ENCODE assay signal across 1 cellular context in the genomic region with DNA sequence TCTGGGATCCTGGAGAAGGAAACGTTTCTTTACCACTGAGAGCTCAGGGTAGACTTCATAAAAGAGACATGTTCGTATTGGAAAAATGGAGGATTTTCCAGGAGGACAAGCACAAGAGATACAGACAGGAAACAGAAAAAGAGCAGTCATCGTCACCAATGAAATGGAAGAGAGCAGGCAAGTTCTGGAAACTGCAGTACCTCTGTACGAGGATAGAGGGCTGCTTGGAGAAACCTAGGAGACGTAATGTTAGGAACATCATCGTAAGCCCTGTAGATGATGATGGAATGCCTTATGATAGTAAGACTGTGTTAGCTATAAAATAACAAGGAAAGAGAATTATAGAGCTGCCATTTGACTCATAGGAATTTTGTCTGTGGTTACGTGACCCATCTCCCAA.
TF ChIP-seq lines count a peak whose summit lies in the region.

No MANE protein-coding gene starts in this region.

TF ChIP-seq in SK-N-SH, 30 proteins besides CTCF, POLR2A, EP300 and RAD21 (continued from another document):
- TF ChIP-seq TAF1 (IDR thresholded peaks at IDR 0.05; ENCODE audit: borderline replicate concordance, low read depth, low read length) (no peak), MAX (IDR thresholded peaks at IDR 0.05; ENCODE audit: low read depth) (no peak), RXRA (IDR thresholded peaks at IDR 0.05; ENCODE audit: borderline replicate concordance, low read depth) (no peak)
TF ChIP-seq in SK-N-SH: peak in this region for 0.
